In the genomic region with DNA sequence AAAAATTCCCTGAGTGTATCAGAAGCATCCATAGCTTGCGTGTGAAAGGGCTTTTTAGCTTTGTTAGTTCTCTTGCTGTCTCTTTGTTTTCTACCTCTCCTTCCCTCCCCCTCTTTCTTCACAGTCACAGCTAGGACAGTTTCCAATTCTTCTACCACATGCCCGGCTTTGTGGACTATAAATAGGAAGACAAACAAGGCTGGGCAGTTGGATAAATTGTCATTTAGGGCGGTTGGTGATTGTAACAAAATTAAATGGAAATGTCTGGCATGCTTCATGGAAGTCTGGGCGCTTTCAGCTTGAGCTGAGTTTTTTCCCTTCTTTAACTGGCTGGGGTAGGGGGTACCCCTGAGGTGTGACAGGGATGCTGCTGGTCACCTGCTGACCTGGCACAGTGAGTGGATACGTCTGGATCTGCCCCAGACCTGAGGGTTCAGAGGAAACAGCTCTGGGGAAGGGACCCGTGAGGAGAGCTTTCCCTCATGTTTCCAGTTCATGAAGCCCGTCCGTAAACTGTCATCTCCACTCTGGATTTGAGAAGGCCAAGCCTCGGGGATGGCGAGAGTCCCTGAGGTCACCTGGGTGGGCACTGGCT, we compare ENCODE assay signal across 14 cellular contexts. TPM values are rescaled to one million over a fixed set of nuclear protein-coding genes. Genes with fewer than 3 reads are reported as not detected.
DNase-seq lines count a peak whose midpoint lies in the region; ATAC-seq and TF ChIP-seq lines count a peak whose summit lies in the region.
"Had no signal": no experiment of that assay in that cellular context is flagged by ENCODE, and none has a peak within 500 bp of the region (broad histone marks: within the 10 kb centered on the region; RNA-seq: fewer than 3 reads in every experiment).

No MANE protein-coding gene starts in this region.

- ATAC-seq in psoas muscle (peak; percentile 41 to 87 (median 74)), HG03354 (IDR thresholded peaks at IDR 0.05; ENCODE audit: poor library complexity, severe bottlenecking, unreplicated experiment) (no peak)
- ATAC-seq: activated CD8-positive, alpha-beta T cell treated with anti-CD3 and anti-CD28 coated beads, Interleukin-2, amount 10 ng/mL, durations not matched to agents 7 days and 5 days had no signal

- in situ Hi-C loops in HAP-1 (cut with MboI; ENCODE audit: low sequenced_read_pairs), result no loop called here

- no peak overlapping the region for H3K4me3 ChIP-seq in HAP-1
- H3K4me3 ChIP-seq in right atrium auricular region, result no peak overlapping the region
- no peak overlapping the region for H3K4me3 ChIP-seq in psoas muscle
- H3K4me3 ChIP-seq: uterus had no signal

- 56 to 67% (median 66%) methylated on average over 10 of the region's 10 CpGs for WGBS in psoas muscle, 3 donors

- peak overlapping the region; percentile 98 for H3K27ac ChIP-seq in angular gyrus (ENCODE audit: low read depth, low read length)
- peak overlapping the region; percentile 21 to 41 for H3K27ac ChIP-seq in right atrium auricular region
- H3K27ac ChIP-seq in psoas muscle, result peak overlapping the region; percentile 27
- H3K27ac ChIP-seq: uterus had no signal

- no peaks in the 10 kb centered on the region for H3K9me3 ChIP-seq in HAP-1
- no peaks in the 10 kb centered on the region for H3K9me3 ChIP-seq in right atrium auricular region
- no peaks in the 10 kb centered on the region for H3K9me3 ChIP-seq in psoas muscle
- H3K9me3 ChIP-seq: uterus had no signal

- peak; percentile 17 to 40 for DNase-seq in HAP-1 (ENCODE audit: low spot score in 2 of 2)
- DNase-seq in right atrium auricular region (ENCODE audit: low spot score), result no peak
- no peak for DNase-seq in psoas muscle
- DNase-seq in HuH-7 (ENCODE audit: low spot score), result no peak
- no peak for DNase-seq in T-helper 9 cell
- DNase-seq in DMS53 treated with DMSO at 0.1 percent for 48 hours (lab: John Stamatoyannopoulos, UW; ENCODE audit: unreplicated experiment), result no peak
- DNase-seq: activated CD8-positive, alpha-beta T cell treated with anti-CD3 and anti-CD28 coated beads, Interleukin-2, amount 10 ng/mL, durations not matched to agents 7 days and 5 days; DND-41; NCI-H1436; NCI-H524; stimulated activated CD4-positive, alpha-beta T cell treated with anti-CD3 and anti-CD28 coated beads, Interleukin-1b, Interleukin-23, amount 100 ng/mL, for 48 hours; uterus had no signal

- H3K27me3 ChIP-seq in HAP-1 (ENCODE audit: low read depth) (no peaks in the 10 kb centered on the region), right atrium auricular region (no peaks in the 10 kb centered on the region), psoas muscle (ENCODE audit: insufficient read depth in 3 of 3, low read length in 2 of 3) (no peaks in the 10 kb centered on the region)
- H3K27me3 ChIP-seq: uterus had no signal

- H3K4me1 ChIP-seq in HAP-1 (peaks cover 4% of the 10 kb centered on the region; the same call in 1 of the 2 replicates), right atrium auricular region (no peaks in the 10 kb centered on the region), psoas muscle (peaks cover 11% of the 10 kb centered on the region)
- H3K4me1 ChIP-seq: uterus had no signal

- intact Hi-C loops in psoas muscle (cut with DNase I), result loop anchor here (2.0 to 5.0 kb wide), 2 partner anchors 61 kb away; no protein-coding TSS in a partner anchor

- H3K36me3 ChIP-seq in HAP-1 (replicated peaks), result no peaks in the 10 kb centered on the region
- H3K36me3 ChIP-seq in right atrium auricular region, result peaks cover 10% of the 10 kb centered on the region
- peaks cover 0 to 5% of the 10 kb centered on the region in 2 donors for H3K36me3 ChIP-seq in psoas muscle (ENCODE audit: insufficient read depth in 1 of 2, low read depth in 1 of 2)
- H3K36me3 ChIP-seq: uterus had no signal

- no peak for TF ChIP-seq CTCF in right atrium auricular region (IDR thresholded peaks at IDR 0.05)
- TF ChIP-seq CTCF in psoas muscle (IDR thresholded peaks at IDR 0.05), result no peak

RNA-seq across cellular contexts. Expression of a gene that starts 29.0 kb away (rescaled TPM):
- total RNA-seq in right atrium auricular region (10 to 100 TPM; 48.4 to 57.1 TPM), psoas muscle (10 to 100 TPM; 64.3 to 72.6 (median 65.5) TPM)
- polyA plus RNA-seq in psoas muscle, result 10 to 100 TPM; 13.8 to 44.7 (median 14.4) TPM

RNA-seq across cellular contexts. Expression of a gene that starts 34.7 kb away (rescaled TPM):
- total RNA-seq in right atrium auricular region (10 to 100 TPM; 11.4 to 11.5 TPM), psoas muscle (10 to 100 TPM in 2 of 4 donors, 1 to 10 TPM in 2; 6.9 to 20.7 (median 9.8) TPM)
- polyA plus RNA-seq in psoas muscle, result 10 to 100 TPM in 2 of 3 donors, 1 to 10 TPM in 1; 6.6 to 17.7 (median 10.7) TPM

Comparison
In these comparisons a context has a peak if more than half of its experiments do, and no peak if none do; other contexts are left out.
1. DNase-seq: peak in HAP-1 (2 of 2); none in right atrium auricular region (single experiment), psoas muscle (0 of 2), HuH-7 (single experiment), T-helper 9 cell (single experiment) and DMS53 treated with DMSO at 0.1 percent for 48 hours (single experiment).
2. H3K27ac ChIP-seq: peak in every context shown above with its lines; median percentile 98 in angular gyrus; 31 in right atrium auricular region; 27 in psoas muscle.